In the genomic region with DNA sequence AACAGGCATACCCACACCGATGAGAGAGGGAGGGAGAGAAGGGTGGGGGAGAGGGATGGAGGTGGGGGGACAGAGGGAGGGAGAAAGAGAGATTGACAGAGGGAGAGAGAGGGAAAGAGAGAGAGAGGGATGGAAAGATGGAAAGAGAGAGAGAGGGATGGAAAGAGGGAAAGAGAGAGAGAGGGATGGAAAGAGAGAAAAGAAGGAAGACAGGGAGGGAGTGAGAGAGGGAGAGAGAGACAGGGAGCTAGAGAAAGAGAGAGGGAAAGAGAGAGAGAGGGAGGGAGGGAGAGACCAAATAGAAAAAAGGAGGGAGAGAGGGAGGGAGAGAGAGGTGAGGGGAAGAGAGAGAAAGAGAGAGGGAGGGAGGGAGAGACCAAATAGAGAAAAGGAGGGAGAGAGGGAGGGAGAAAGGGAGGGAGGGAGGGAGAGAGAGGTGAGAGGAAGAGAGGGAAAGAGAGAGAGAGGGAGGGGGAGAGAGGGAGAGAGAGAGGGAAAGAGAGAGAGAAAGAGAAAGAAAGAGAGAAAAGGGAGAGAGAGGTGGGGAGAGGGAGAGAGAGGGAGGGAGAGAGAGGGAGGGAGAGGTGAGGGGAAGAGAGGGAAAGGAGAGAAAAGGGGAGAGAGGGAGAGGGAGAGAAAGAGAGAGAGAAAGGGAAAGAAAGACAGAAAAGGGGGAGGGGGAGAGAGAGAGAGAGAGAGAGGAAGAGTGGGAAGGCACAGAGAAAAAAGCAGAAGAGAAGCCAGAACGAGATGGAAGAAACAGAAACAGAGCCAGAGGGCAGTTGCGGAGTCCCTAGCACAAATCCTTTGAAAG, we compare ENCODE assay signal across 1 cellular context.
TF ChIP-seq lines count a peak whose summit lies in the region.

No MANE protein-coding gene starts in this region.

TF ChIP-seq in WTC11, 78 proteins besides CTCF, POLR2A, EP300 and RAD21:
- peak; percentile 92; the same call in 1 of the 2 replicates for TF ChIP-seq ZNF512 (CRISPR knock-in tag; IDR thresholded peaks at IDR 0.05; ENCODE audit: borderline replicate concordance)
- TF ChIP-seq, protein P1, sequence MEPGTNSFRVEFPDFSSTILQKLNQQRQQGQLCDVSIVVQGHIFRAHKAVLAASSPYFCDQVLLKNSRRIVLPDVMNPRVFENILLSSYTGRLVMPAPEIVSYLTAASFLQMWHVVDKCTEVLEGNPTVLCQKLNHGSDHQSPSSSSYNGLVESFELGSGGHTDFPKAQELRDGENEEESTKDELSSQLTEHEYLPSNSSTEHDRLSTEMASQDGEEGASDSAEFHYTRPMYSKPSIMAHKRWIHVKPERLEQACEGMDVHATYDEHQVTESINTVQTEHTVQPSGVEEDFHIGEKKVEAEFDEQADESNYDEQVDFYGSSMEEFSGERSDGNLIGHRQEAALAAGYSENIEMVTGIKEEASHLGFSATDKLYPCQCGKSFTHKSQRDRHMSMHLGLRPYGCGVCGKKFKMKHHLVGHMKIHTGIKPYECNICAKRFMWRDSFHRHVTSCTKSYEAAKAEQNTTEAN (CRISPR knock-in tag; IDR thresholded peaks at IDR 0.05) = no peak
TF ChIP-seq in WTC11: peak in this region for 1.
